ENCODE assay signal across 24 cellular contexts in the genomic region with DNA sequence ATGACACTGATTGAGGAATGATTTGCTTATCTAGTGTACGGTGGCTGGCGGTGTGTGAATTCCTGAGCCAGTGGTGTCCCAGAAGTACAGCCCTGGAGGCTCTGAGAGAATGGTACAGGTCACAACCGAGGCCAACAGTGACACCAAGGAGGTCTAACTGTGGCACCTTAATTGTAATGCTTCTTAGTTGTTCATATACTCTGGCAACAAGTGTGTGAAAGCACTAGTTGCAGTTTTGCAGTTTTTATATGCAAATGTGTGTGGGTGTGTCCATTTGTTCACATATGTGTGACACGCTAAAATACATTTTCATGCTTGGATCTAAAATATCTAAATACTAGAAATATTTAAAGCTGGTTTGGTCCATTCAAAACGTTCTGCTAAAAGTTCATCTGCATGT.
"Had no signal": no experiment of that assay in that cellular context is flagged by ENCODE, and none has a peak within 500 bp of the region (broad histone marks: within the 10 kb centered on the region; RNA-seq: fewer than 3 reads in every experiment).

No MANE protein-coding gene starts in this region.

- H3K4me1 ChIP-seq: colonic mucosa, foreskin keratinocyte, gastrocnemius medialis, heart left ventricle, heart right ventricle had no signal

- H3K27me3 ChIP-seq: colonic mucosa, dorsolateral prefrontal cortex, esophagus squamous epithelium, foreskin keratinocyte, gastrocnemius medialis, gastroesophageal sphincter, hepatocyte had no signal

- H3K27ac ChIP-seq: colonic mucosa, coronary artery, dorsolateral prefrontal cortex, epithelial cell of prostate, esophagus squamous epithelium, foreskin keratinocyte, gastrocnemius medialis, gastroesophageal sphincter, heart left ventricle, heart right ventricle, hepatocyte had no signal

- H3K36me3 ChIP-seq: colonic mucosa, esophagus squamous epithelium, gastrocnemius medialis, heart left ventricle, heart right ventricle had no signal

- H3K4me3 ChIP-seq: colonic mucosa, coronary artery, dorsolateral prefrontal cortex, esophagus squamous epithelium, gastrocnemius medialis, gastroesophageal sphincter, heart left ventricle, heart right ventricle, hepatocyte had no signal

- DNase-seq: colonic mucosa; cortex of kidney; dermis blood vessel endothelial cell; dorsolateral prefrontal cortex; effector CD4-positive, alpha-beta T cell; effector CD8-positive, alpha-beta T cell; effector memory CD4-positive, alpha-beta T cell; effector memory CD8-positive, alpha-beta T cell; endodermal cell; erythroblast; esophagus squamous epithelium; foreskin fibroblast; foreskin keratinocyte; foreskin melanocyte; gastrocnemius medialis; glutamatergic neuron; head of caudate nucleus; heart left ventricle; heart right ventricle had no signal

- ATAC-seq: effector memory CD8-positive, alpha-beta T cell; esophagus mucosa; foreskin keratinocyte; gastrocnemius medialis; gastroesophageal sphincter; heart left ventricle; heart right ventricle had no signal

- H3K9me3 ChIP-seq: colonic mucosa, esophagus squamous epithelium, gastrocnemius medialis, heart right ventricle had no signal
